In genomic region chr20:48921168-48921882, GRCh38 we compare ENCODE assay signal across 8 cellular contexts. TPM values are rescaled to one million over a fixed set of nuclear protein-coding genes. Genes with fewer than 3 reads are reported as not detected.
DNase-seq lines count a peak whose midpoint lies in the region; ATAC-seq and TF ChIP-seq lines count a peak whose summit lies in the region.

Gene ARFGEF2, plus strand, starts transcription at chr20:48921711. Its CDS starts 179 bp downstream, at chr20:48921890.

- peak within 1 kb of the TSS; percentile 96 for H3K4me3 Mint-ChIP-seq in activated CD4-positive, alpha-beta T cell treated with anti-CD3 and anti-CD28 coated beads for 36 hours
- peak within 1 kb of the TSS; percentile 92 for H3K4me3 Mint-ChIP-seq in chondrocyte (ENCODE audit: unreplicated experiment)

- POLR2A ChIA-PET in activated CD4-positive, alpha-beta T cell treated with anti-CD3 and anti-CD28 coated beads for 36 hours (lab: Charles Lee), result no interaction called here

- intact Hi-C loops in activated CD4-positive, alpha-beta T cell treated with anti-CD3 and anti-CD28 coated beads for 36 hours (cut with DNase I, micrococcal nuclease), result loop anchor here (1.0 to 5.0 kb wide), 10 partner anchors 93 to 1196 kb away; partner anchors contain the start of genes CSE1L (in 2 of the 2), STAU1 (in 1 of the 2) and ZNFX1 (in 1 of the 2)

- DNase-seq in AG20443 (ENCODE audit: low spot score), result peak; percentile 99
- peak; percentile 86 to 93 for DNase-seq in NCI-H524 (lab: John Stamatoyannopoulos, UW)
- DNase-seq in activated CD4-positive, alpha-beta T cell treated with anti-CD3 and anti-CD28 coated beads for 36 hours, result peak; percentile 95
- DNase-seq in chondrocyte (ENCODE audit: low spot score), result peak; percentile 96
- peak; percentile 83 for DNase-seq in kidney glomerular epithelial cell (lab: John Stamatoyannopoulos, UW)
- peak; percentile 80 to 92 for DNase-seq in stimulated activated CD4-positive, alpha-beta T cell treated with anti-CD3 and anti-CD28 coated beads, Interleukin-15, amount 100 ng/mL, for 48 hours (ENCODE audit: low read depth in 2 of 2)

- peaks cover 2% of the 10 kb centered on the region for H3K36me3 Mint-ChIP-seq in activated CD4-positive, alpha-beta T cell treated with anti-CD3 and anti-CD28 coated beads for 36 hours (ENCODE audit: low read depth)
- H3K36me3 Mint-ChIP-seq in chondrocyte (ENCODE audit: low read depth), result no peaks in the 10 kb centered on the region

- H3K27ac Mint-ChIP-seq in activated CD4-positive, alpha-beta T cell treated with anti-CD3 and anti-CD28 coated beads for 36 hours, result peak within 1 kb of the TSS; percentile 96
- H3K27ac Mint-ChIP-seq in chondrocyte (ENCODE audit: unreplicated experiment), result peak within 1 kb of the TSS; percentile 98

- TF ChIP-seq POLR2A in GM19099 (IDR thresholded peaks at IDR 0.05; ENCODE audit: extremely low read depth, insufficient read length, low read depth), result peak; percentile 93

- no peaks in the 10 kb centered on the region for H3K9me3 Mint-ChIP-seq in activated CD4-positive, alpha-beta T cell treated with anti-CD3 and anti-CD28 coated beads for 36 hours (ENCODE audit: low read depth)
- H3K9me3 Mint-ChIP-seq in chondrocyte (ENCODE audit: low read depth), result no peaks in the 10 kb centered on the region

- peak; percentile 82 for ATAC-seq in HG03432 (IDR thresholded peaks at IDR 0.05; ENCODE audit: unreplicated experiment)
- ATAC-seq in activated CD4-positive, alpha-beta T cell treated with anti-CD3 and anti-CD28 coated beads for 36 hours, result peak; percentile 95

- CTCF ChIA-PET in activated CD4-positive, alpha-beta T cell treated with anti-CD3 and anti-CD28 coated beads for 36 hours (lab: Charles Lee), result interaction anchor here (0.6 to 1.1 kb wide), 4 partner anchors 16 to 279 kb away, joined by 3 read pairs; no protein-coding TSS in a partner anchor

- peaks cover 45% of the 10 kb centered on the region for H3K4me1 Mint-ChIP-seq in activated CD4-positive, alpha-beta T cell treated with anti-CD3 and anti-CD28 coated beads for 36 hours
- peaks cover 50% of the 10 kb centered on the region for H3K4me1 Mint-ChIP-seq in chondrocyte (ENCODE audit: low read depth)

- TF ChIP-seq CTCF in chondrocyte (IDR thresholded peaks at IDR 0.05), result peak; percentile 14

- no peaks in the 10 kb centered on the region for H3K27me3 Mint-ChIP-seq in activated CD4-positive, alpha-beta T cell treated with anti-CD3 and anti-CD28 coated beads for 36 hours
- H3K27me3 Mint-ChIP-seq in chondrocyte (ENCODE audit: low read depth), result peaks cover 2% of the 10 kb centered on the region

RNA-seq across cellular contexts. Expression of gene ARFGEF2, which starts in this region (rescaled TPM):
- total RNA-seq in activated CD4-positive, alpha-beta T cell treated with anti-CD3 and anti-CD28 coated beads for 36 hours, result 10 to 100 TPM; 19.3 to 20.5 TPM
- total RNA-seq in chondrocyte, result 29.2 to 31.8 TPM (median 30.0 TPM) in 3 replicates

Comparison
In these comparisons a context has a peak if more than half of its experiments do, and no peak if none do; other contexts are left out.
1. Peak in every context shown above with its lines: DNase-seq and ATAC-seq.